ENCODE assay signal across 8 cellular contexts in genomic region chr14:106335108-106335429, GRCh38.
A peak's percentile ranks its signal among the peaks of the same experiment; 100 is the strongest.
DNase-seq lines count a peak whose midpoint lies in the region; ATAC-seq and TF ChIP-seq lines count a peak whose summit lies in the region.
"Not testable (repeated sequence)": the region's sequence is repeated elsewhere in the genome, so short reads cannot be mapped to it uniquely, and the experiment has no call there.

No MANE protein-coding gene starts in this region.

- not testable (repeated sequence) for H3K36me3 Mint-ChIP-seq in activated CD8-positive, alpha-beta T cell treated with anti-CD3 and anti-CD28 coated beads for 36 hours (ENCODE audit: low read depth); activated naive CD8-positive, alpha-beta T cell treated with anti-CD3 and anti-CD28 coated beads, Interleukin-2, amount 50 U/mL, for 24 hours (ENCODE audit: low read depth)

- not testable (repeated sequence) for H3K27ac Mint-ChIP-seq in activated CD8-positive, alpha-beta T cell treated with anti-CD3 and anti-CD28 coated beads for 36 hours; activated naive CD8-positive, alpha-beta T cell treated with anti-CD3 and anti-CD28 coated beads, Interleukin-2, amount 50 U/mL, for 24 hours

- intact Hi-C loops in activated CD8-positive, alpha-beta T cell treated with anti-CD3 and anti-CD28 coated beads for 36 hours (cut with micrococcal nuclease); mucosa of descending colon (cut with DNase I, micrococcal nuclease): not testable (repeated sequence)

- H3K4me3 Mint-ChIP-seq in activated CD8-positive, alpha-beta T cell treated with anti-CD3 and anti-CD28 coated beads for 36 hours; activated naive CD8-positive, alpha-beta T cell treated with anti-CD3 and anti-CD28 coated beads, Interleukin-2, amount 50 U/mL, for 24 hours: not testable (repeated sequence)

- peaks cover 23% of the 10 kb centered on the region for H3K27me3 ChIP-seq in OCI-LY3 (ENCODE audit: low read depth, low read length)

- not testable (repeated sequence) for H3K36me3 ChIP-seq in KOPT-K1 (ENCODE audit: insufficient read depth, low read length); OCI-LY3 (replicated peaks; ENCODE audit: low read depth, low read length); mucosa of descending colon (ENCODE audit: low read depth)

- H3K9ac ChIP-seq in OCI-LY3 (ENCODE audit: low read length): not testable (repeated sequence)

- CTCF ChIA-PET in activated CD8-positive, alpha-beta T cell treated with anti-CD3 and anti-CD28 coated beads for 36 hours (lab: Charles Lee): not testable (repeated sequence)

- not testable (repeated sequence) for H3K9me3 Mint-ChIP-seq in activated CD8-positive, alpha-beta T cell treated with anti-CD3 and anti-CD28 coated beads for 36 hours; activated naive CD8-positive, alpha-beta T cell treated with anti-CD3 and anti-CD28 coated beads, Interleukin-2, amount 50 U/mL, for 24 hours

- not testable (repeated sequence) for H3K27ac ChIP-seq in C4-2B; OCI-LY3 (ENCODE audit: low read length)
- H3K27ac ChIP-seq in KOPT-K1 (ENCODE audit: low read depth, low read length, poor library complexity, severe bottlenecking): peak overlapping the region; percentile 61

- H3K79me2 ChIP-seq in OCI-LY3 (ENCODE audit: low read length): not testable (repeated sequence)

- peak; percentile 20 for ATAC-seq in GM18502 (IDR thresholded peaks at IDR 0.05; ENCODE audit: poor library complexity, unreplicated experiment)
- ATAC-seq in activated CD8-positive, alpha-beta T cell treated with anti-CD3 and anti-CD28 coated beads for 36 hours: peak; percentile 39
- peak; percentile 36 for ATAC-seq in activated naive CD8-positive, alpha-beta T cell treated with anti-CD3 and anti-CD28 coated beads, Interleukin-2, amount 50 U/mL, for 24 hours
- peak; percentile 5 for ATAC-seq in mucosa of descending colon
- ATAC-seq in stimulated activated naive CD8-positive, alpha-beta T cell treated with anti-CD3 and anti-CD28 coated beads, Interleukin-15, Interleukin-2, amounts not matched to agents 100 U/mL and 50 U/mL, for 24 hours: peak; percentile 14

- not testable (repeated sequence) for H2AFZ ChIP-seq in OCI-LY3 (ENCODE audit: low read depth, low read length)

- H3K4me3 ChIP-seq in OCI-LY3 (ENCODE audit: low read length); mucosa of descending colon: not testable (repeated sequence)

- DNase-seq in activated CD8-positive, alpha-beta T cell treated with anti-CD3 and anti-CD28 coated beads for 36 hours; activated naive CD8-positive, alpha-beta T cell treated with anti-CD3 and anti-CD28 coated beads, Interleukin-2, amount 50 U/mL, for 24 hours; mucosa of descending colon; stimulated activated naive CD8-positive, alpha-beta T cell treated with anti-CD3 and anti-CD28 coated beads, Interleukin-15, Interleukin-2, amounts not matched to agents 100 U/mL and 50 U/mL, for 24 hours: not testable (repeated sequence)

- POLR2A ChIA-PET in activated CD8-positive, alpha-beta T cell treated with anti-CD3 and anti-CD28 coated beads for 36 hours (lab: Charles Lee): not testable (repeated sequence)

- TF ChIP-seq CTCF in C4-2B (conservative IDR thresholded peaks at IDR 0.05): peak; percentile 36
- TF ChIP-seq CTCF in OCI-LY3 (IDR thresholded peaks at IDR 0.05; ENCODE audit: low read depth, low read length); activated CD8-positive, alpha-beta T cell treated with anti-CD3 and anti-CD28 coated beads for 36 hours (IDR thresholded peaks at IDR 0.05); mucosa of descending colon (IDR thresholded peaks at IDR 0.05): not testable (repeated sequence)

- not testable (repeated sequence) for H3K4me1 Mint-ChIP-seq in activated CD8-positive, alpha-beta T cell treated with anti-CD3 and anti-CD28 coated beads for 36 hours (ENCODE audit: low read depth); activated naive CD8-positive, alpha-beta T cell treated with anti-CD3 and anti-CD28 coated beads, Interleukin-2, amount 50 U/mL, for 24 hours

- peak overlapping the region; percentile 48 for H3K4me2 ChIP-seq in OCI-LY3 (ENCODE audit: low read length)

- not testable (repeated sequence) for H3K9me3 ChIP-seq in KOPT-K1 (ENCODE audit: insufficient read depth, low read length, poor library complexity, severe bottlenecking); OCI-LY3 (ENCODE audit: insufficient read depth, low read length); mucosa of descending colon

- H3K27me3 Mint-ChIP-seq in activated CD8-positive, alpha-beta T cell treated with anti-CD3 and anti-CD28 coated beads for 36 hours: peaks cover 15% of the 10 kb centered on the region
- H3K27me3 Mint-ChIP-seq in activated naive CD8-positive, alpha-beta T cell treated with anti-CD3 and anti-CD28 coated beads, Interleukin-2, amount 50 U/mL, for 24 hours: not testable (repeated sequence)

- not testable (repeated sequence) for H3K4me1 ChIP-seq in OCI-LY3 (ENCODE audit: low read length); mucosa of descending colon (ENCODE audit: low read depth)

- H4K20me1 ChIP-seq in OCI-LY3 (ENCODE audit: insufficient read depth, low read length): not testable (repeated sequence)
